1 cellular context compared by ENCODE assay signal in genomic region chr9:89390068-89390555, GRCh38.
TF ChIP-seq lines count a peak whose summit lies in the region.

No MANE protein-coding gene starts in this region.

TF ChIP-seq in IMR-90, 13 proteins besides CTCF, POLR2A, EP300 and RAD21:
- no peak for TF ChIP-seq MXI1 (IDR thresholded peaks at IDR 0.05; ENCODE audit: borderline replicate concordance, low read depth, low read length)
- TF ChIP-seq SMC3 (IDR thresholded peaks at IDR 0.05; ENCODE audit: low read depth, low read length): no peak
- TF ChIP-seq MAZ (IDR thresholded peaks at IDR 0.05; ENCODE audit: borderline replicate concordance, low read depth, low read length): no peak
- TF ChIP-seq, protein P1, sequence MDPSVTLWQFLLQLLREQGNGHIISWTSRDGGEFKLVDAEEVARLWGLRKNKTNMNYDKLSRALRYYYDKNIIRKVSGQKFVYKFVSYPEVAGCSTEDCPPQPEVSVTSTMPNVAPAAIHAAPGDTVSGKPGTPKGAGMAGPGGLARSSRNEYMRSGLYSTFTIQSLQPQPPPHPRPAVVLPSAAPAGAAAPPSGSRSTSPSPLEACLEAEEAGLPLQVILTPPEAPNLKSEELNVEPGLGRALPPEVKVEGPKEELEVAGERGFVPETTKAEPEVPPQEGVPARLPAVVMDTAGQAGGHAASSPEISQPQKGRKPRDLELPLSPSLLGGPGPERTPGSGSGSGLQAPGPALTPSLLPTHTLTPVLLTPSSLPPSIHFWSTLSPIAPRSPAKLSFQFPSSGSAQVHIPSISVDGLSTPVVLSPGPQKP (IDR thresholded peaks at IDR 0.05; ENCODE audit: borderline replicate concordance, low read depth, low read length): no peak
- TF ChIP-seq, protein P2, sequence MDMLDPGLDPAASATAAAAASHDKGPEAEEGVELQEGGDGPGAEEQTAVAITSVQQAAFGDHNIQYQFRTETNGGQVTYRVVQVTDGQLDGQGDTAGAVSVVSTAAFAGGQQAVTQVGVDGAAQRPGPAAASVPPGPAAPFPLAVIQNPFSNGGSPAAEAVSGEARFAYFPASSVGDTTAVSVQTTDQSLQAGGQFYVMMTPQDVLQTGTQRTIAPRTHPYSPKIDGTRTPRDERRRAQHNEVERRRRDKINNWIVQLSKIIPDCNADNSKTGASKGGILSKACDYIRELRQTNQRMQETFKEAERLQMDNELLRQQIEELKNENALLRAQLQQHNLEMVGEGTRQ (IDR thresholded peaks at IDR 0.05; ENCODE audit: low read depth, low read length): no peak
- no peak for TF ChIP-seq RFX5 (IDR thresholded peaks at IDR 0.05; ENCODE audit: low read depth, low read length)
- TF ChIP-seq MAFK (IDR thresholded peaks at IDR 0.05; ENCODE audit: low read depth, low read length): no peak
- TF ChIP-seq FOS (IDR thresholded peaks at IDR 0.05; ENCODE audit: low read depth, low read length): no peak
- no peak for TF ChIP-seq CHD1 (IDR thresholded peaks at IDR 0.05; ENCODE audit: low read depth, low read length)
- no peak for TF ChIP-seq NFE2L2 (IDR thresholded peaks at IDR 0.05; ENCODE audit: low read depth, low read length)
- TF ChIP-seq BHLHE40 (IDR thresholded peaks at IDR 0.05; ENCODE audit: low read depth, low read length): no peak
- TF ChIP-seq CEBPB (IDR thresholded peaks at IDR 0.05; ENCODE audit: low read depth, low read length): no peak
- no peak for TF ChIP-seq RCOR1 (IDR thresholded peaks at IDR 0.05; ENCODE audit: insufficient replicate concordance, low read length)
TF ChIP-seq in IMR-90: peak in this region for 0.
